Comparison of ENCODE assay signal across 1 cellular context in the genomic region with DNA sequence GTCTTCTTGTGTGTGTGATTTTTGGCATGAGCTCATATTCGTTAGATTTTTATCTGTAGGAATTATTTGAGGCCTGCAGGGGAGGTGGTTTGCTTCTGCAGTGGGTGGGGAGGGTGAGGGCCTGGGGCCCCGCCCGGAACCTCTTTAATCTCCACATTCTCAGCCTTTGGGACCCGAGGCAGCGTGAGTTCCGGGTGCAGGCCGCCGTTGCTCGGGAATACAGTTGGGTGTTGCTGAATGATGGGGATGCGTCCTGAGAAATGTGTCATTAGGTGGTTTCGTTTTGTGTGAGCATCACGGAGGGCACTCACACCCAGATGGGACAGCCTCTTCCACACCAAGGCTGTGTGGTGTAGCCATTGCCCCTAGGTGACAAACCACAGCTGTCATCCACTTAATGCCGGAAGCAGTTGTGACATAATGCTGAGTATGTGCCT.
TF ChIP-seq lines count a peak whose summit lies in the region.

No MANE protein-coding gene starts in this region.

TF ChIP-seq in HepG2, 621 proteins besides CTCF, POLR2A, EP300 and RAD21:
- TF ChIP-seq SAFB2 (CRISPR knock-in tag; IDR thresholded peaks at IDR 0.05; ENCODE audit: borderline replicate concordance, low read depth) (no peak), MED13 (CRISPR knock-in tag; IDR thresholded peaks at IDR 0.05) (no peak), REPIN1 (CRISPR knock-in tag; IDR thresholded peaks at IDR 0.05; ENCODE audit: borderline replicate concordance, low read depth) (no peak), CBFB (CRISPR knock-in tag; IDR thresholded peaks at IDR 0.05) (no peak), IKZF4 (CRISPR knock-in tag; IDR thresholded peaks at IDR 0.05; ENCODE audit: borderline replicate concordance, low read depth, not compliant biosample characterization) (no peak), POLR2AphosphoS2 (IDR thresholded peaks at IDR 0.05; ENCODE audit: low read depth, low read length) (no peak), ZNF484 (CRISPR knock-in tag; IDR thresholded peaks at IDR 0.05; ENCODE audit: borderline replicate concordance, low read depth) (no peak), ZNF841 (CRISPR knock-in tag; IDR thresholded peaks at IDR 0.05; ENCODE audit: borderline replicate concordance) (no peak), KLF6 (CRISPR knock-in tag; IDR thresholded peaks at IDR 0.05) (no peak), SOX6 (IDR thresholded peaks at IDR 0.05) (no peak), SOX6 (CRISPR knock-in tag; IDR thresholded peaks at IDR 0.05) (no peak), ZNF879 (CRISPR knock-in tag; IDR thresholded peaks at IDR 0.05) (no peak), PHF20 (CRISPR knock-in tag; IDR thresholded peaks at IDR 0.05) (no peak), ZBTB7A (CRISPR knock-in tag; IDR thresholded peaks at IDR 0.05) (no peak), MAF1 (CRISPR knock-in tag; IDR thresholded peaks at IDR 0.05; ENCODE audit: borderline replicate concordance) (no peak)
- TF ChIP-seq, protein P1, sequence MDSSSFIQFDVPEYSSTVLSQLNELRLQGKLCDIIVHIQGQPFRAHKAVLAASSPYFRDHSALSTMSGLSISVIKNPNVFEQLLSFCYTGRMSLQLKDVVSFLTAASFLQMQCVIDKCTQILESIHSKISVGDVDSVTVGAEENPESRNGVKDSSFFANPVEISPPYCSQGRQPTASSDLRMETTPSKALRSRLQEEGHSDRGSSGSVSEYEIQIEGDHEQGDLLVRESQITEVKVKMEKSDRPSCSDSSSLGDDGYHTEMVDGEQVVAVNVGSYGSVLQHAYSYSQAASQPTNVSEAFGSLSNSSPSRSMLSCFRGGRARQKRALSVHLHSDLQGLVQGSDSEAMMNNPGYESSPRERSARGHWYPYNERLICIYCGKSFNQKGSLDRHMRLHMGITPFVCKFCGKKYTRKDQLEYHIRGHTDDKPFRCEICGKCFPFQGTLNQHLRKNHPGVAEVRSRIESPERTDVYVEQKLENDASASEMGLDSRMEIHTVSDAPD (CRISPR knock-in tag; IDR thresholded peaks at IDR 0.05), result no peak
- TF ChIP-seq, protein P2, sequence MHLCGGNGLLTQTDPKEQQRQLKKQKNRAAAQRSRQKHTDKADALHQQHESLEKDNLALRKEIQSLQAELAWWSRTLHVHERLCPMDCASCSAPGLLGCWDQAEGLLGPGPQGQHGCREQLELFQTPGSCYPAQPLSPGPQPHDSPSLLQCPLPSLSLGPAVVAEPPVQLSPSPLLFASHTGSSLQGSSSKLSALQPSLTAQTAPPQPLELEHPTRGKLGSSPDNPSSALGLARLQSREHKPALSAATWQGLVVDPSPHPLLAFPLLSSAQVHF (CRISPR knock-in tag; IDR thresholded peaks at IDR 0.05), result no peak
- TF ChIP-seq, protein P3, sequence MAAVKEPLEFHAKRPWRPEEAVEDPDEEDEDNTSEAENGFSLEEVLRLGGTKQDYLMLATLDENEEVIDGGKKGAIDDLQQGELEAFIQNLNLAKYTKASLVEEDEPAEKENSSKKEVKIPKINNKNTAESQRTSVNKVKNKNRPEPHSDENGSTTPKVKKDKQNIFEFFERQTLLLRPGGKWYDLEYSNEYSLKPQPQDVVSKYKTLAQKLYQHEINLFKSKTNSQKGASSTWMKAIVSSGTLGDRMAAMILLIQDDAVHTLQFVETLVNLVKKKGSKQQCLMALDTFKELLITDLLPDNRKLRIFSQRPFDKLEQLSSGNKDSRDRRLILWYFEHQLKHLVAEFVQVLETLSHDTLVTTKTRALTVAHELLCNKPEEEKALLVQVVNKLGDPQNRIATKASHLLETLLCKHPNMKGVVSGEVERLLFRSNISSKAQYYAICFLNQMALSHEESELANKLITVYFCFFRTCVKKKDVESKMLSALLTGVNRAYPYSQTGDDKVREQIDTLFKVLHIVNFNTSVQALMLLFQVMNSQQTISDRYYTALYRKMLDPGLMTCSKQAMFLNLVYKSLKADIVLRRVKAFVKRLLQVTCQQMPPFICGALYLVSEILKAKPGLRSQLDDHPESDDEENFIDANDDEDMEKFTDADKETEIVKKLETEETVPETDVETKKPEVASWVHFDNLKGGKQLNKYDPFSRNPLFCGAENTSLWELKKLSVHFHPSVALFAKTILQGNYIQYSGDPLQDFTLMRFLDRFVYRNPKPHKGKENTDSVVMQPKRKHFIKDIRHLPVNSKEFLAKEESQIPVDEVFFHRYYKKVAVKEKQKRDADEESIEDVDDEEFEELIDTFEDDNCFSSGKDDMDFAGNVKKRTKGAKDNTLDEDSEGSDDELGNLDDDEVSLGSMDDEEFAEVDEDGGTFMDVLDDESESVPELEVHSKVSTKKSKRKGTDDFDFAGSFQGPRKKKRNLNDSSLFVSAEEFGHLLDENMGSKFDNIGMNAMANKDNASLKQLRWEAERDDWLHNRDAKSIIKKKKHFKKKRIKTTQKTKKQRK (IDR thresholded peaks at IDR 0.05; ENCODE audit: low read length), result no peak
- TF ChIP-seq, protein P4, sequence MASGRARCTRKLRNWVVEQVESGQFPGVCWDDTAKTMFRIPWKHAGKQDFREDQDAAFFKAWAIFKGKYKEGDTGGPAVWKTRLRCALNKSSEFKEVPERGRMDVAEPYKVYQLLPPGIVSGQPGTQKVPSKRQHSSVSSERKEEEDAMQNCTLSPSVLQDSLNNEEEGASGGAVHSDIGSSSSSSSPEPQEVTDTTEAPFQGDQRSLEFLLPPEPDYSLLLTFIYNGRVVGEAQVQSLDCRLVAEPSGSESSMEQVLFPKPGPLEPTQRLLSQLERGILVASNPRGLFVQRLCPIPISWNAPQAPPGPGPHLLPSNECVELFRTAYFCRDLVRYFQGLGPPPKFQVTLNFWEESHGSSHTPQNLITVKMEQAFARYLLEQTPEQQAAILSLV (CRISPR knock-in tag; IDR thresholded peaks at IDR 0.05; ENCODE audit: borderline replicate concordance), result no peak
- TF ChIP-seq, protein P5, sequence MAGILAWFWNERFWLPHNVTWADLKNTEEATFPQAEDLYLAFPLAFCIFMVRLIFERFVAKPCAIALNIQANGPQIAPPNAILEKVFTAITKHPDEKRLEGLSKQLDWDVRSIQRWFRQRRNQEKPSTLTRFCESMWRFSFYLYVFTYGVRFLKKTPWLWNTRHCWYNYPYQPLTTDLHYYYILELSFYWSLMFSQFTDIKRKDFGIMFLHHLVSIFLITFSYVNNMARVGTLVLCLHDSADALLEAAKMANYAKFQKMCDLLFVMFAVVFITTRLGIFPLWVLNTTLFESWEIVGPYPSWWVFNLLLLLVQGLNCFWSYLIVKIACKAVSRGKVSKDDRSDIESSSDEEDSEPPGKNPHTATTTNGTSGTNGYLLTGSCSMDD (CRISPR knock-in tag; IDR thresholded peaks at IDR 0.05), result no peak
- TF ChIP-seq, protein P6, sequence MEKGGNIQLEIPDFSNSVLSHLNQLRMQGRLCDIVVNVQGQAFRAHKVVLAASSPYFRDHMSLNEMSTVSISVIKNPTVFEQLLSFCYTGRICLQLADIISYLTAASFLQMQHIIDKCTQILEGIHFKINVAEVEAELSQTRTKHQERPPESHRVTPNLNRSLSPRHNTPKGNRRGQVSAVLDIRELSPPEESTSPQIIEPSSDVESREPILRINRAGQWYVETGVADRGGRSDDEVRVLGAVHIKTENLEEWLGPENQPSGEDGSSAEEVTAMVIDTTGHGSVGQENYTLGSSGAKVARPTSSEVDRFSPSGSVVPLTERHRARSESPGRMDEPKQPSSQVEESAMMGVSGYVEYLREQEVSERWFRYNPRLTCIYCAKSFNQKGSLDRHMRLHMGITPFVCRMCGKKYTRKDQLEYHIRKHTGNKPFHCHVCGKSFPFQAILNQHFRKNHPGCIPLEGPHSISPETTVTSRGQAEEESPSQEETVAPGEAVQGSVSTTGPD (CRISPR knock-in tag; IDR thresholded peaks at IDR 0.05), result no peak
